Comparison of ENCODE assay signal across 10 cellular contexts in genomic region chr3:45026038-45026437, GRCh38. TPM values are rescaled to one million over a fixed set of nuclear protein-coding genes. Genes with fewer than 3 reads are reported as not detected.
DNase-seq lines count a peak whose midpoint lies in the region; ATAC-seq, FAIRE-seq and TF ChIP-seq lines count a peak whose summit lies in the region.
"Had no signal": no experiment of that assay in that cellular context is flagged by ENCODE, and none has a peak within 500 bp of the region (broad histone marks: within the 10 kb centered on the region; RNA-seq: fewer than 3 reads in every experiment).

Gene CLEC3B (plus strand): TSS chr3:45026303. CDS start chr3:45026363, 60 bp downstream.

- no peak for ATAC-seq in HG03097 (IDR thresholded peaks at IDR 0.05; ENCODE audit: low FRiP score, unreplicated experiment)
- ATAC-seq in activated naive CD4-positive, alpha-beta T cell treated with anti-CD3 and anti-CD28 coated beads, Interleukin-2, amount 50 U/mL, for 72 hours, result no peak

- H3K27me3 ChIP-seq in bronchial epithelial cell (ENCODE audit: control insufficient read depth, insufficient read depth, low read length), result no peaks in the 10 kb centered on the region

- no peak for FAIRE-seq in bronchial epithelial cell (lab: Jason Lieb, UNC)

- no peaks in the 10 kb centered on the region for H3K36me3 Mint-ChIP-seq in activated naive CD4-positive, alpha-beta T cell treated with anti-CD3 and anti-CD28 coated beads, Interleukin-2, amount 50 U/mL, for 72 hours

- in situ Hi-C loops in G401 (cut with HindIII; ENCODE audit: low sequenced_read_pairs), result no loop called here

- H3K36me3 ChIP-seq in bronchial epithelial cell (ENCODE audit: control insufficient read depth, insufficient read depth, low read length), result no peaks in the 10 kb centered on the region

- no peak for TF ChIP-seq CTCF in bronchial epithelial cell (IDR thresholded peaks at IDR 0.05; ENCODE audit: insufficient read depth, low read length, severe bottlenecking)

- H3K9me3 Mint-ChIP-seq in activated naive CD4-positive, alpha-beta T cell treated with anti-CD3 and anti-CD28 coated beads, Interleukin-2, amount 50 U/mL, for 72 hours, result no peaks in the 10 kb centered on the region
- H3K9me3 Mint-ChIP-seq: activated T-helper 1 cell treated with anti-CD3 and anti-CD28 coated beads, Interleukin-12 subunit alpha, Interleukin-12 subunit beta, Interleukin-2, Interleukin-4 antibody, amounts not matched to agents 30 ng/mL and 10 ng/mL and 1 ng/mL, durations not matched to agents 14 hours and 24 hours and 36 hours had no signal

- H3K4me3 ChIP-seq in bronchial epithelial cell (ENCODE audit: low read depth, low read length) (no peak within 1 kb of the TSS), skeletal muscle cell (ENCODE audit: low read depth, low read length) (peak within 1 kb of the TSS; percentile 54)

- H3K27ac Mint-ChIP-seq in activated naive CD4-positive, alpha-beta T cell treated with anti-CD3 and anti-CD28 coated beads, Interleukin-2, amount 50 U/mL, for 72 hours, result no peak within 1 kb of the TSS
- H3K27ac Mint-ChIP-seq: activated T-helper 1 cell treated with anti-CD3 and anti-CD28 coated beads, Interleukin-12 subunit alpha, Interleukin-12 subunit beta, Interleukin-2, Interleukin-4 antibody, amounts not matched to agents 30 ng/mL and 10 ng/mL and 1 ng/mL, durations not matched to agents 14 hours and 24 hours and 36 hours had no signal

- DNase-seq in G401 (ENCODE audit: low spot score) (peak; percentile 53), bronchial epithelial cell (ENCODE audit: low read depth) (peak; percentile 31), hepatic stellate cell (ENCODE audit: low spot score) (peak; percentile 72), skeletal muscle cell (ENCODE audit: low read depth) (peak; percentile 73), iPS-NIHi7 (ENCODE audit: extremely low spot score) (no peak), NCI-H524 (lab: John Stamatoyannopoulos, UW) (no peak)
- no peak for DNase-seq in activated naive CD4-positive, alpha-beta T cell treated with anti-CD3 and anti-CD28 coated beads, Interleukin-2, amount 50 U/mL, for 72 hours (ENCODE audit: low spot score in 2 of 2)
- DNase-seq: hippocampal formation had no signal

RNA-seq across cellular contexts. Expression of gene CLEC3B, which starts in this region (rescaled TPM):
- not detected in 2 replicates for total RNA-seq in G401 (2014; rRNA removed; shearing (Covaris generic))
- 0.13 TPM in 1 of 2 replicates, not detected in the other for total RNA-seq in bronchial epithelial cell
- total RNA-seq in activated naive CD4-positive, alpha-beta T cell treated with anti-CD3 and anti-CD28 coated beads, Interleukin-2, amount 50 U/mL, for 72 hours, result not detected
- total RNA-seq: activated T-helper 1 cell treated with anti-CD3 and anti-CD28 coated beads, Interleukin-12 subunit alpha, Interleukin-12 subunit beta, Interleukin-2, Interleukin-4 antibody, amounts not matched to agents 30 ng/mL and 10 ng/mL and 1 ng/mL, durations not matched to agents 14 hours and 24 hours and 36 hours had no signal

Comparison
In these comparisons a context has a peak if more than half of its experiments do, and no peak if none do; other contexts are left out.
1. Peak in DNase-seq in G401; RNA of the gene not detected or under 1 TPM.
2. Peak in DNase-seq in bronchial epithelial cell; RNA of the gene not detected or under 1 TPM.
3. DNase-seq: peak in hepatic stellate cell (single experiment) and skeletal muscle cell (single experiment); none in iPS-NIHi7 (single experiment), NCI-H524 (0 of 2) and activated naive CD4-positive, alpha-beta T cell treated with anti-CD3 and anti-CD28 coated beads, Interleukin-2, amount 50 U/mL, for 72 hours (0 of 2).